Comparison of ENCODE assay signal across 20 cellular contexts in the genomic region with DNA sequence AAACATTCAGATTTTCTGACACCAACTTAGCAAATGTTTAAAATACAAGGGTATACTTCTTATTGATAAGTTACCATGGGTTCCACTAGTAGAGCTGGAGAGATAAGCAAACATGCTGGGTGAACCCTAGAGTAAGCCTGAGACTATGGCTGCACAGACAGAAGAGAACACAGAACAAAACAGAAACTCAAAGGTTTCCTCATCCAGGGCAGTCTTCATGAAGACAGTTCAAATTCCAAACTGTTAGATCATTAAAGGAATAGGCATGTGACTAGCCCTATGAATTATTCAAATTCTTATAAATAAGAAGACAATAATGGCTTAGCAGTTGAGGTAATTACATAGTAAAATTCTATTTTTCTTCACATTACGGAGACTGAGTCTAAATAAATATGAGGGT. TPM values are rescaled to one million over a fixed set of nuclear protein-coding genes. Genes with fewer than 3 reads are reported as not detected.
A peak's percentile ranks its signal among the peaks of the same experiment; 100 is the strongest.
DNase-seq lines count a peak whose midpoint lies in the region; ATAC-seq, FAIRE-seq and TF ChIP-seq lines count a peak whose summit lies in the region.
"Had no signal": no experiment of that assay in that cellular context is flagged by ENCODE, and none has a peak within 500 bp of the region (broad histone marks: within the 10 kb centered on the region; RNA-seq: fewer than 3 reads in every experiment).

No MANE protein-coding gene starts in this region.

- no peaks in the 10 kb centered on the region for H3K9me3 Mint-ChIP-seq in stimulated activated naive B cell treated with anti-CD40 and anti-IgM and Interleukin-4, amounts not matched to agents 10 μg/mL and 1 μg/mL and 100 μg/mL, for 72 hours
- H3K9me3 Mint-ChIP-seq: CD4-positive, alpha-beta T cell; nephron progenitor cell; stimulated activated naive CD8-positive, alpha-beta T cell treated with anti-CD3 and anti-CD28 coated beads, Interleukin-15, amount 100 ng/mL, for 72 hours; T-helper 1 cell treated with Interleukin-12 subunit alpha and Interleukin-12 subunit beta and Interleukin-4 antibody, amounts not matched to agents 30 μg/mL and 1 μg/mL, for 36 hours had no signal

- H3K36me3 Mint-ChIP-seq in stimulated activated naive B cell treated with anti-CD40 and anti-IgM and Interleukin-4, amounts not matched to agents 10 μg/mL and 1 μg/mL and 100 μg/mL, for 72 hours, result peaks cover 10 to 15% of the 10 kb centered on the region in 2 donors

- DNase-seq in H54 (ENCODE audit: insufficient read length, low spot score) (no peak), brain microvascular endothelial cell (no peak), hepatic stellate cell (ENCODE audit: low spot score) (peak; percentile 22), Right ventricle myocardium inferior (ENCODE audit: missing footprints) (no peak), NCI-H1436 (lab: John Stamatoyannopoulos, UW) (no peak), cardiac septum (ENCODE audit: low spot score) (no peak)
- DNase-seq in stimulated activated naive B cell treated with anti-CD40 and anti-IgM and Interleukin-4, amounts not matched to agents 10 μg/mL and 1 μg/mL and 100 μg/mL, for 72 hours, result no peak
- DNase-seq: amniotic stem cell; CD4-positive, alpha-beta T cell; MM.1S; NCI-H187; NCI-H446; nephron progenitor cell; stimulated activated naive CD8-positive, alpha-beta T cell treated with anti-CD3 and anti-CD28 coated beads, Interleukin-15, amount 100 ng/mL, for 72 hours; upper lobe of left lung had no signal

- H3K27me3 Mint-ChIP-seq in stimulated activated naive B cell treated with anti-CD40 and anti-IgM and Interleukin-4, amounts not matched to agents 10 μg/mL and 1 μg/mL and 100 μg/mL, for 72 hours, result no peaks in the 10 kb centered on the region
- H3K27me3 Mint-ChIP-seq: CD4-positive, alpha-beta T cell; stimulated activated naive CD8-positive, alpha-beta T cell treated with anti-CD3 and anti-CD28 coated beads, Interleukin-15, amount 100 ng/mL, for 72 hours had no signal

- H3K4me3 ChIP-seq in brain microvascular endothelial cell (ENCODE audit: low read depth, low read length) (no peak overlapping the region), skeletal muscle satellite cell (ENCODE audit: low read length) (no peak overlapping the region)
- H3K4me3 ChIP-seq: upper lobe of left lung had no signal

- peaks cover 23% of the 10 kb centered on the region for H3K4me1 ChIP-seq in skeletal muscle satellite cell (ENCODE audit: control insufficient read depth, insufficient read depth, low read length)

- H3K9me3 ChIP-seq in skeletal muscle satellite cell (replicated peaks; ENCODE audit: low read length), result no peaks in the 10 kb centered on the region
- H3K9me3 ChIP-seq: upper lobe of left lung had no signal

- H3K27ac ChIP-seq in brain microvascular endothelial cell, result peak overlapping the region; percentile 40
- H3K27ac ChIP-seq: upper lobe of left lung had no signal

- no peak overlapping the region for H3K9ac ChIP-seq in skeletal muscle satellite cell (ENCODE audit: low read depth, low read length)

- H3K4me3 Mint-ChIP-seq in stimulated activated naive B cell treated with anti-CD40 and anti-IgM and Interleukin-4, amounts not matched to agents 10 μg/mL and 1 μg/mL and 100 μg/mL, for 72 hours, result no peak overlapping the region
- H3K4me3 Mint-ChIP-seq: CD4-positive, alpha-beta T cell; nephron progenitor cell; stimulated activated naive CD8-positive, alpha-beta T cell treated with anti-CD3 and anti-CD28 coated beads, Interleukin-15, amount 100 ng/mL, for 72 hours; T-helper 1 cell treated with Interleukin-12 subunit alpha and Interleukin-12 subunit beta and Interleukin-4 antibody, amounts not matched to agents 30 μg/mL and 1 μg/mL, for 36 hours had no signal

- TF ChIP-seq CTCF in brain microvascular endothelial cell (IDR thresholded peaks at IDR 0.05; ENCODE audit: low read depth, low read length, missing control alignments), result no peak

- H3K27ac Mint-ChIP-seq in stimulated activated naive B cell treated with anti-CD40 and anti-IgM and Interleukin-4, amounts not matched to agents 10 μg/mL and 1 μg/mL and 100 μg/mL, for 72 hours, result no peak overlapping the region
- H3K27ac Mint-ChIP-seq: CD4-positive, alpha-beta T cell; nephron progenitor cell; stimulated activated naive CD8-positive, alpha-beta T cell treated with anti-CD3 and anti-CD28 coated beads, Interleukin-15, amount 100 ng/mL, for 72 hours; T-helper 1 cell treated with Interleukin-12 subunit alpha and Interleukin-12 subunit beta and Interleukin-4 antibody, amounts not matched to agents 30 μg/mL and 1 μg/mL, for 36 hours had no signal

- in situ Hi-C loops in brain microvascular endothelial cell (cut with HindIII; ENCODE audit: low pct_ligation_motif_present, low sequenced_read_pairs), result no loop called here

- no peak for ATAC-seq in Right ventricle myocardium inferior
- no peak for ATAC-seq in stimulated activated naive B cell treated with anti-CD40 and anti-IgM and Interleukin-4, amounts not matched to agents 10 μg/mL and 1 μg/mL and 100 μg/mL, for 72 hours (replicated peaks)
- ATAC-seq: activated CD4-positive, CD25-positive, alpha-beta regulatory T cell treated with anti-CD3 and anti-CD28 coated beads, Interleukin-2, amount 50 U/mL, for 24 hours; stimulated activated naive CD8-positive, alpha-beta T cell treated with anti-CD3 and anti-CD28 coated beads, Interleukin-15, amount 100 ng/mL, for 72 hours had no signal

- peaks cover 32 to 56% of the 10 kb centered on the region in 2 donors for H3K4me1 Mint-ChIP-seq in stimulated activated naive B cell treated with anti-CD40 and anti-IgM and Interleukin-4, amounts not matched to agents 10 μg/mL and 1 μg/mL and 100 μg/mL, for 72 hours

- intact Hi-C loops in Right ventricle myocardium inferior (cut with DNase I), result no loop called here
- intact Hi-C loops in cardiac septum (cut with DNase I), result no loop called here

- peak; percentile 30 for FAIRE-seq in H54 (lab: Jason Lieb, UNC)

- peak overlapping the region; percentile 57 for H3K4me2 ChIP-seq in skeletal muscle satellite cell (ENCODE audit: low read length)

- H3K36me3 ChIP-seq in brain microvascular endothelial cell (replicated peaks), result no peaks in the 10 kb centered on the region
- H3K36me3 ChIP-seq in skeletal muscle satellite cell (ENCODE audit: insufficient read depth, low read length), result no peaks in the 10 kb centered on the region
- H3K36me3 ChIP-seq: upper lobe of left lung had no signal

- H3K27me3 ChIP-seq in brain microvascular endothelial cell (replicated peaks) (no peaks in the 10 kb centered on the region), skeletal muscle satellite cell (ENCODE audit: control insufficient read depth, insufficient read depth, low read length) (no peaks in the 10 kb centered on the region)
- H3K27me3 ChIP-seq: upper lobe of left lung had no signal

- no peak for TF ChIP-seq POLR2A in H54 (IDR thresholded peaks at IDR 0.05; ENCODE audit: low read depth, low read length)

RNA-seq across cellular contexts. Expression of gene BTBD7, which starts 28.1 kb away (rescaled TPM):
- total RNA-seq in skeletal muscle satellite cell (2012; rRNA removed), result 19.5 and 20.3 TPM in 2 replicates
- 22.5 TPM for total RNA-seq in Right ventricle myocardium inferior
- 27.7 TPM for total RNA-seq in cardiac septum

RNA-seq across cellular contexts. Expression of gene COX8C, which starts 42.2 kb away (rescaled TPM):
- total RNA-seq in skeletal muscle satellite cell (2012; rRNA removed), result not detected in 2 replicates
- 0.51 TPM for total RNA-seq in Right ventricle myocardium inferior
- 0.67 TPM for total RNA-seq in cardiac septum
- total RNA-seq: CD4-positive, alpha-beta T cell; cerebellum; glomerular endothelial cell; upper lobe of left lung had no signal
